In the genomic region with DNA sequence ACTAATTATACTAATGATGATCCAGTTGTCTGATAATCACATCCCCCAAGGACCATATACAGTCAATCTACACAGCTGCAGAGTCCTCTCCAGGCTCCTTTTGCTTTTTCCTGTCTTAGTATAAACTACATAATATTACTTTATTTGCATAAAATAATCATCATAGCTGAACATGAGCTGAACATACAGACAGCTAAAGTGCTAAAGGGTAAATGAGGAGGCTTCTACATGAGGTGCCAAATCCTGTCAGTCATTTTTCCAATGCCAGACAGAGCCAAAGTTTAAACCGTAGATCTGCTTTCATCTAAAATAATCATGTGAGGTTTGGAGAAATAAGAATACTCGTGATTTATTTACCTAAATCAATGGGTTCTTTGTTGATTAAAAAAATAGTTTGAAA, we compare ENCODE assay signal across 34 cellular contexts.
"Had no signal": no experiment of that assay in that cellular context is flagged by ENCODE, and none has a peak within 500 bp of the region (broad histone marks: within the 10 kb centered on the region; RNA-seq: fewer than 3 reads in every experiment).

No MANE protein-coding gene starts in this region.

- H3K4me3 ChIP-seq: MG63 had no signal

- H3K9me3 ChIP-seq: MG63 had no signal

- H3K36me3 ChIP-seq: MG63 had no signal

- H3K9ac ChIP-seq: KMS-11 had no signal

- H3K27ac ChIP-seq: KMS-11 had no signal

- H3K27me3 ChIP-seq: MG63 had no signal

- H3K4me2 ChIP-seq: KMS-11 had no signal

- DNase-seq: Karpas-422, Kasumi-1, MG63, MM.1S, MV-4-11, NCI-H1048, NCI-H1092, NCI-H1092 treated with DMSO at 0.1 percent for 48 hours, NCI-H1105, NCI-H1105 treated with DMSO at 0.1 percent for 48 hours, NCI-H1417, NCI-H1417 treated with DMSO at 0.1 percent for 48 hours, NCI-H1436, NCI-H1436 treated with DMSO at 0.1 percent for 48 hours, NCI-H146, NCI-H1694, NCI-H1694 treated with DMSO at 0.1 percent for 48 hours, NCI-H187, NCI-H187 treated with DMSO at 0.1 percent for 48 hours, NCI-H1930, NCI-H2029, NCI-H2029 treated with DMSO at 0.1 percent for 48 hours, NCI-H2081, NCI-H2081 treated with DMSO at 0.1 percent for 48 hours, NCI-H2107, NCI-H2171, NCI-H2171 treated with DMSO at 0.1 percent for 48 hours, NCI-H2227 treated with DMSO at 0.1 percent for 48 hours, NCI-H226, NCI-H345, NCI-H446, NCI-H446 treated with DMSO at 0.1 percent for 48 hours, NCI-H510A had no signal
